In genomic region chr1:153968000-153968363, GRCh38 we compare ENCODE assay signal across 6 cellular contexts. TPM values are rescaled to one million over a fixed set of nuclear protein-coding genes. Genes with fewer than 3 reads are reported as not detected.
A peak's percentile ranks its signal among the peaks of the same experiment; 100 is the strongest.
DNase-seq lines count a peak whose midpoint lies in the region; ATAC-seq lines count a peak whose summit lies in the region.

No MANE protein-coding gene starts in this region.

- H3K27me3 ChIP-seq in skeletal muscle satellite cell (ENCODE audit: control insufficient read depth, insufficient read depth, low read length): no peaks in the 10 kb centered on the region

- H3K9me3 ChIP-seq in skeletal muscle satellite cell (replicated peaks; ENCODE audit: low read length): no peaks in the 10 kb centered on the region

- ATAC-seq in effector memory CD8-positive, alpha-beta T cell (replicated peaks): no peak
- ATAC-seq in HG02763 (IDR thresholded peaks at IDR 0.05; ENCODE audit: unreplicated experiment): no peak

- H3K4me1 Mint-ChIP-seq in activated CD4-positive, alpha-beta T cell treated with anti-CD3 and anti-CD28 coated beads, Interleukin-2, amount 10 ng/mL, durations not matched to agents 7 days and 5 days: peaks cover 63% of the 10 kb centered on the region
- peaks cover 31 to 34% of the 10 kb centered on the region in 2 donors for H3K4me1 Mint-ChIP-seq in effector memory CD8-positive, alpha-beta T cell (ENCODE audit: low read depth in 2 of 2)

- peak overlapping the region; percentile 66 for H3K9ac ChIP-seq in skeletal muscle satellite cell (ENCODE audit: low read depth, low read length)

- peak overlapping the region; percentile 79 for H3K4me3 ChIP-seq in skeletal muscle satellite cell (ENCODE audit: low read length)

- no peaks in the 10 kb centered on the region for H3K9me3 Mint-ChIP-seq in activated CD4-positive, alpha-beta T cell treated with anti-CD3 and anti-CD28 coated beads, Interleukin-2, amount 10 ng/mL, durations not matched to agents 7 days and 5 days
- H3K9me3 Mint-ChIP-seq in effector memory CD8-positive, alpha-beta T cell: no peaks in the 10 kb centered on the region

- H3K36me3 Mint-ChIP-seq in activated CD4-positive, alpha-beta T cell treated with anti-CD3 and anti-CD28 coated beads, Interleukin-2, amount 10 ng/mL, durations not matched to agents 7 days and 5 days (ENCODE audit: low read depth): peaks cover 4% of the 10 kb centered on the region
- H3K36me3 Mint-ChIP-seq in effector memory CD8-positive, alpha-beta T cell (ENCODE audit: insufficient read depth): peaks cover 8% of the 10 kb centered on the region

- peaks cover 3% of the 10 kb centered on the region for H3K36me3 ChIP-seq in skeletal muscle satellite cell (ENCODE audit: insufficient read depth, low read length)

- POLR2A ChIA-PET in activated CD4-positive, alpha-beta T cell treated with anti-CD3 and anti-CD28 coated beads, Interleukin-2, amount 10 ng/mL, durations not matched to agents 7 days and 5 days (lab: Charles Lee): interaction anchor here (0.7 to 1.7 kb wide), 3 partner anchors 10 to 22 kb away, joined by 3 to 9 read pairs (median 6); partner anchors contain the start of genes JTB and RPS27

- peak overlapping the region; percentile 95 for H3K27ac Mint-ChIP-seq in activated CD4-positive, alpha-beta T cell treated with anti-CD3 and anti-CD28 coated beads, Interleukin-2, amount 10 ng/mL, durations not matched to agents 7 days and 5 days
- peak overlapping the region; percentile 92 to 98 for H3K27ac Mint-ChIP-seq in effector memory CD8-positive, alpha-beta T cell

- peaks cover 25% of the 10 kb centered on the region for H3K4me1 ChIP-seq in skeletal muscle satellite cell (ENCODE audit: control insufficient read depth, insufficient read depth, low read length)

- H3K4me2 ChIP-seq in skeletal muscle satellite cell (ENCODE audit: low read length): peak overlapping the region; percentile 86

- no peak for DNase-seq in activated CD4-positive, alpha-beta T cell treated with anti-CD3 and anti-CD28 coated beads, Interleukin-2, amount 10 ng/mL, durations not matched to agents 7 days and 5 days
- DNase-seq in activated CD4-positive, alpha-beta T cell treated with anti-CD3 and anti-CD28 coated beads for 4 hours: no peak
- no peak for DNase-seq in effector memory CD8-positive, alpha-beta T cell
- DNase-seq in HCEC 1CT: no peak

- no peaks in the 10 kb centered on the region for H3K27me3 Mint-ChIP-seq in activated CD4-positive, alpha-beta T cell treated with anti-CD3 and anti-CD28 coated beads, Interleukin-2, amount 10 ng/mL, durations not matched to agents 7 days and 5 days
- no peaks in the 10 kb centered on the region for H3K27me3 Mint-ChIP-seq in effector memory CD8-positive, alpha-beta T cell

- CTCF ChIA-PET in activated CD4-positive, alpha-beta T cell treated with anti-CD3 and anti-CD28 coated beads, Interleukin-2, amount 10 ng/mL, durations not matched to agents 7 days and 5 days (lab: Charles Lee): interaction anchor here (0.6 to 3.5 kb wide), 13 partner anchors 8 to 288 kb away, joined by 3 to 25 read pairs (median 3); partner anchors contain the start of genes CRTC2, DENND4B, JTB and RAB13

- peak overlapping the region; percentile 88 for H3K4me3 Mint-ChIP-seq in activated CD4-positive, alpha-beta T cell treated with anti-CD3 and anti-CD28 coated beads, Interleukin-2, amount 10 ng/mL, durations not matched to agents 7 days and 5 days
- H3K4me3 Mint-ChIP-seq in effector memory CD8-positive, alpha-beta T cell: peak overlapping the region; percentile 96 to 99

RNA-seq across cellular contexts. Expression of gene CREB3L4, which starts 0.3 kb away (rescaled TPM):
- total RNA-seq in activated CD4-positive, alpha-beta T cell treated with anti-CD3 and anti-CD28 coated beads, Interleukin-2, amount 10 ng/mL, durations not matched to agents 7 days and 5 days: 1 to 10 TPM; 6.9 to 7.9 TPM
- total RNA-seq in skeletal muscle satellite cell (2012; rRNA removed): 5.0 and 7.1 TPM in 2 replicates

RNA-seq across cellular contexts. Expression of gene SLC39A1, which starts 4.6 kb away (rescaled TPM):
- 10 to 100 TPM; 33.5 to 36.4 TPM for total RNA-seq in activated CD4-positive, alpha-beta T cell treated with anti-CD3 and anti-CD28 coated beads, Interleukin-2, amount 10 ng/mL, durations not matched to agents 7 days and 5 days
- 68.4 and 71.9 TPM in 2 replicates for total RNA-seq in skeletal muscle satellite cell (2012; rRNA removed)

RNA-seq across cellular contexts. Expression of gene JTB, which starts 9.5 kb away (rescaled TPM):
- total RNA-seq in activated CD4-positive, alpha-beta T cell treated with anti-CD3 and anti-CD28 coated beads, Interleukin-2, amount 10 ng/mL, durations not matched to agents 7 days and 5 days: 100 to 1,000 TPM; 111 to 124 TPM
- total RNA-seq in skeletal muscle satellite cell (2012; rRNA removed): 79.9 and 123 TPM in 2 replicates

RNA-seq across cellular contexts. Expression of gene CRTC2, which starts 9.6 kb away (rescaled TPM):
- 100 to 1,000 TPM in 1 of 2 experiments, 10 to 100 TPM in 1; 80.7 to 107 TPM for total RNA-seq in activated CD4-positive, alpha-beta T cell treated with anti-CD3 and anti-CD28 coated beads, Interleukin-2, amount 10 ng/mL, durations not matched to agents 7 days and 5 days
- 4.6 and 5.2 TPM in 2 replicates for total RNA-seq in skeletal muscle satellite cell (2012; rRNA removed)

RNA-seq across cellular contexts. Expression of gene RAB13, which starts 18.2 kb away (rescaled TPM):
- total RNA-seq in activated CD4-positive, alpha-beta T cell treated with anti-CD3 and anti-CD28 coated beads, Interleukin-2, amount 10 ng/mL, durations not matched to agents 7 days and 5 days: under 1 TPM; 0.92 to 0.96 TPM
- total RNA-seq in skeletal muscle satellite cell (2012; rRNA removed): 76.6 and 80.2 TPM in 2 replicates
